Comparison of ENCODE assay signal across 14 cellular contexts in the genomic region with DNA sequence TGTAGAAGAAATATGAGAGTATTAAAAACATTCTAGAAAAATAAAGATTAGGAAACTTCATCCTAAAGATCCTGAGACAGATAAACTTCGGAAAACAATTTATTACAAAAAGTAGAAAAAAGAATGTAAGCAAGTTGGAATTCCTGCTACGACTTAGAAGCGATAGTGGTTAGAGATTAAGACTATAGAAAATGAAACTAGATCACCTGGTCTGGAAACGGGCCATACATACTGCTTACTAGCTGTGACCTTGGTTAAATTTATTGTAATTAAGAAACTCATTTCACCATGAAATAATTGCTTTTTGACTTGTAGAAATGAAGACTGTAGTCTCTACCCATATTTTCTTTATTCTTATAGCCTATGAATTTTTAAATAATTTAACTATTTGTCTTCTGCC.
"Had no signal": no experiment of that assay in that cellular context is flagged by ENCODE, and none has a peak within 500 bp of the region (broad histone marks: within the 10 kb centered on the region; RNA-seq: fewer than 3 reads in every experiment).

No MANE protein-coding gene starts in this region.

- H3K27me3 ChIP-seq: hepatocyte had no signal

- H3K4me2 ChIP-seq: hepatocyte had no signal

- H3K36me3 ChIP-seq: thoracic aorta had no signal

- H2AFZ ChIP-seq: hepatocyte had no signal

- H3K4me3 ChIP-seq: hepatocyte, thoracic aorta had no signal

- DNase-seq: activated CD4-positive, alpha-beta T cell treated with anti-CD3 and anti-CD28 coated beads for 4 hours; activated CD8-positive, alpha-beta memory T cell treated with anti-CD3 and anti-CD28 coated beads, Interleukin-2, amount 50 U/mL, for 48 hours; activated CD8-positive, alpha-beta T cell treated with anti-CD3 and anti-CD28 coated beads, Interleukin-2, amount 10 ng/mL, durations not matched to agents 7 days and 5 days; central memory CD4-positive, alpha-beta T cell; cortex of kidney; effector memory CD8-positive, alpha-beta T cell; left ventricle myocardium superior; mesendoderm; nephron progenitor cell; stimulated activated CD4-positive, alpha-beta T cell treated with anti-CD3 and anti-CD28 coated beads, Interleukin-15, amount 100 ng/mL, for 24 hours; stimulated activated CD4-positive, alpha-beta T cell treated with anti-CD3 and anti-CD28 coated beads, Interleukin-4, amount 100 ng/mL, for 24 hours had no signal

- H3K79me2 ChIP-seq: hepatocyte had no signal

- ATAC-seq: activated CD8-positive, alpha-beta T cell treated with anti-CD3 and anti-CD28 coated beads, Interleukin-2, amount 10 ng/mL, durations not matched to agents 7 days and 5 days; effector memory CD8-positive, alpha-beta T cell; left ventricle myocardium superior had no signal

- H3K9me3 ChIP-seq: thoracic aorta had no signal

- H3K27ac ChIP-seq: epithelial cell of prostate, hepatocyte, thoracic aorta had no signal
